Comparison of ENCODE assay signal across 8 cellular contexts in genomic region chr4:3346146-3346545, GRCh38. TPM values are rescaled to one million over a fixed set of nuclear protein-coding genes. Genes with fewer than 3 reads are reported as not detected.
DNase-seq lines count a peak whose midpoint lies in the region; ATAC-seq and TF ChIP-seq lines count a peak whose summit lies in the region.

No MANE protein-coding gene starts in this region.

- POLR2A ChIA-PET in A673 (lab: Charles Lee; ENCODE audit: low non-redundant PET) = no interaction called here

- H3K9me3 ChIP-seq in A673 (ENCODE audit: low read depth, low read length, poor library complexity, severe bottlenecking) = no peaks in the 10 kb centered on the region
- no peaks in the 10 kb centered on the region for H3K9me3 ChIP-seq in NT2/D1 (ENCODE audit: insufficient read depth, low read length)
- no peaks in the 10 kb centered on the region for H3K9me3 ChIP-seq in body of pancreas
- H3K9me3 ChIP-seq in iPS DF 6.9 (ENCODE audit: control insufficient read depth, insufficient read depth, low read length) = no peaks in the 10 kb centered on the region
- no peaks in the 10 kb centered on the region for H3K9me3 ChIP-seq in spleen

- H3K4me3 ChIP-seq in A673 (ENCODE audit: low read depth, low read length, poor library complexity, severe bottlenecking) = no peak overlapping the region
- H3K4me3 ChIP-seq in NT2/D1 (ENCODE audit: insufficient read length, low read depth) = no peak overlapping the region
- H3K4me3 ChIP-seq in body of pancreas = no peak overlapping the region
- no peak overlapping the region for H3K4me3 ChIP-seq in iPS DF 6.9 (ENCODE audit: low read length)
- no peak overlapping the region for H3K4me3 ChIP-seq in spleen

- TF ChIP-seq CTCF in A673 (conservative IDR thresholded peaks at IDR 0.05; ENCODE audit: low read depth, low read length) (peak; percentile 88), body of pancreas (IDR thresholded peaks at IDR 0.05) (peak; percentile 71 to 93 (median 89)), spleen (IDR thresholded peaks at IDR 0.05 in 8 of 11, conservative IDR thresholded peaks at IDR 0.05 in 3 of 11) (peak; percentile 68 to 91 (median 83))

- ATAC-seq in HG03354 (IDR thresholded peaks at IDR 0.05; ENCODE audit: poor library complexity, severe bottlenecking, unreplicated experiment) (peak; percentile 64), body of pancreas (peak; percentile 93)

- H3K27ac ChIP-seq in A673 (ENCODE audit: low read depth, low read length, poor library complexity, severe bottlenecking) (peak overlapping the region; percentile 6), body of pancreas (no peak overlapping the region), iPS DF 6.9 (ENCODE audit: low read length) (no peak overlapping the region), spleen (no peak overlapping the region)

- CTCF ChIA-PET in A673 (lab: Charles Lee) = interaction anchor here (0.6 to 1.3 kb wide), 7 partner anchors 9 to 134 kb away, joined by 3 to 8 read pairs (median 4); no protein-coding TSS in a partner anchor

- H3K36me3 ChIP-seq in A673 (ENCODE audit: insufficient read depth, low read length, poor library complexity, severe bottlenecking) = peaks cover 5% of the 10 kb centered on the region
- H3K36me3 ChIP-seq in NT2/D1 (ENCODE audit: insufficient read depth, insufficient read length, low read length) = peaks cover 21% of the 10 kb centered on the region
- H3K36me3 ChIP-seq in body of pancreas (replicated peaks in 1 of 2; ENCODE audit: insufficient read depth in 1 of 2, low read depth in 2 of 2) = no peaks in the 10 kb centered on the region
- no peaks in the 10 kb centered on the region for H3K36me3 ChIP-seq in iPS DF 6.9 (ENCODE audit: control insufficient read depth, insufficient read depth, low read length)
- H3K36me3 ChIP-seq in spleen = no peaks in the 10 kb centered on the region

- H3K4me1 ChIP-seq in A673 (ENCODE audit: insufficient read depth, low read length, poor library complexity, severe bottlenecking) (peaks cover 49% of the 10 kb centered on the region), NT2/D1 (ENCODE audit: insufficient read depth, insufficient read length) (peaks cover 6% of the 10 kb centered on the region), body of pancreas (peaks cover 10% of the 10 kb centered on the region), iPS DF 6.9 (ENCODE audit: control insufficient read depth, insufficient read depth, low read length) (no peaks in the 10 kb centered on the region), spleen (peaks cover 0 to 25% (median 17%) of the 10 kb centered on the region in 6 donors)

- BruUV-seq in A673 (replicated peaks; lab: Mats Ljungman, UMichigan) = no TSS peak

- intact Hi-C loops in A673 (cut with micrococcal nuclease; ENCODE audit: unreplicated experiment) = loop anchor here (1.0 to 5.0 kb wide), 3 partner anchors 97 to 239 kb away; no protein-coding TSS in a partner anchor
- intact Hi-C loops in body of pancreas (cut with DNase I) = no loop called here
- intact Hi-C loops in spleen (cut with DNase I; ENCODE audit: low total_unique reads) = loop anchor here (5.0 kb wide), 1 partner anchor 96 kb away; the partner anchor contains the start of gene HGFAC

- H3K27me3 ChIP-seq in A673 (replicated peaks; ENCODE audit: insufficient read depth, low read depth, low read length, poor library complexity) = no peaks in the 10 kb centered on the region
- no peaks in the 10 kb centered on the region for H3K27me3 ChIP-seq in NT2/D1 (ENCODE audit: insufficient read depth, insufficient read length)
- no peaks in the 10 kb centered on the region for H3K27me3 ChIP-seq in body of pancreas
- H3K27me3 ChIP-seq in iPS DF 6.9 (ENCODE audit: control insufficient read depth, insufficient read depth, low read length) = no peaks in the 10 kb centered on the region
- H3K27me3 ChIP-seq in spleen (replicated peaks in 1 of 7) = no peaks in the 10 kb centered on the region

- peak; percentile 87 for DNase-seq in A673 (ENCODE audit: low spot score)
- peak; percentile 50 for DNase-seq in Daoy (ENCODE audit: low read depth)
- peak; percentile 40 for DNase-seq in NT2/D1 (ENCODE audit: low read depth, low spot score)
- peak; percentile 62 to 84 (median 69) for DNase-seq in body of pancreas
- DNase-seq in iPS DF 6.9 (ENCODE audit: low read depth, low spot score) = peak; percentile 54
- no peak for DNase-seq in spleen
- DNase-seq in NCI-H774 (lab: John Stamatoyannopoulos, UW) = no peak

- no peak for TF ChIP-seq POLR2A in body of pancreas (IDR thresholded peaks at IDR 0.05)
- TF ChIP-seq POLR2A in spleen (IDR thresholded peaks at IDR 0.05) = no peak

- 39 to 41% methylated on average over 4 of the region's 4 CpGs for WGBS in body of pancreas, 2 donors
- no CpG with 5 or more reads among the region's 4 CpGs for whole genome bisulfite sequencing in iPS DF 6.9 (ENCODE audit: insufficient coverage, insufficient read length)
- 34 to 42% (median 37%) methylated on average over 4 of the region's 4 CpGs for WGBS in spleen, 5 donors

- no peak overlapping the region for H3K9ac ChIP-seq in NT2/D1 (ENCODE audit: insufficient read length, low read depth)

RNA-seq across cellular contexts. Expression of gene RGS12, which starts 53.3 kb away (rescaled TPM):
- total RNA-seq in A673 (2021) (53.9 and 56.7 TPM in 2 replicates), body of pancreas (10 to 100 TPM in 1 of 2 donors, 1 to 10 TPM in 1; 9.1 to 12.5 TPM), spleen (10 to 100 TPM; 12.0 to 36.2 (median 18.8) TPM)
- 15.1 and 38.9 TPM in 2 replicates for total RNA-seq in Daoy (2014; rRNA removed; shearing (Covaris generic))
- polyA plus RNA-seq in spleen = 10 to 100 TPM in 2 of 3 donors, 1 to 10 TPM in 1; 7.5 to 26.5 (median 23.1) TPM

Comparison
In these comparisons a context has a peak if more than half of its experiments do, and no peak if none do; other contexts are left out.
1. DNase-seq: peak in A673 (single experiment), Daoy (single experiment), NT2/D1 (single experiment), body of pancreas (4 of 4) and iPS DF 6.9 (single experiment); none in spleen (single experiment) and NCI-H774 (single experiment).
2. Peak in every context shown above with its lines, with median percentiles within 50 percentile points of each other: CTCF ChIP-seq.